In the genomic region with DNA sequence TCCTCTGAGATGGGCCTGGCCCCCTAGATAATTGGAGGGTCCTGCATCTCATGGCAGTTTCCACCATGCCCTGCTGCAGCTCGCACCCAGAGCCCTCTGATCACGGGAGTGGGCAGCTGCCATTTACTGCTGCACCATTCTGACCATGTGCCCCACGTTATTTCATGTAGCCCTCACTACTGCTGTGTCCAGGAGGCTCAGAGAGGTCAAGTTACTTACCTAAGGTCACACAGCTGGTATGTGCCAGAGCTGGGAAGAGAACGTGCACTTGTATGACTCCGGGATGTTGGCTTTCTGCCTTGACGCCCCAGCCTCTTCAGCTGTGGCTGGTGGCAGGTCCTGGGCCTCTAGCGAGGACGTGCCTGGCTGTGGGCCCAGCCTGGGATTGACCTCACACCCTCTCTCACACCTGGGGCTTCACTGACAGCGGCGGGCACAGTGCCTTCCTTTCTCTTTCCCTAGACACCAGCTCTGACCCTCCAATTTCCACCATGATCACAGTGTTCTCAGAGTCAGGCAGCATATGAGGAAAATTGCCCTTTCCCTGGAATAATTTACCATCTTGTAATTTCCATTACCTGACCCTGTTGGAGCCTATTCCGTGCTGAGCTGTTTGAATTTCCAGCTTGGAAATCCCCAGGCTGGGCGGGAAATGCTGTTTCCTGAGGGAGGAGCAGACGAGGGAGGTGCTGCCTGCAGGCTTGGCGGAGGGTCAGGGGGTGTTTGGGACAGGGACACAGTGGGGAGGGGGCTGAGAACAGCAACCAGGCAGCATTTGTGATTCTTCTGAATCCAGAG, we compare ENCODE assay signal across 13 cellular contexts. TPM values are rescaled to one million over a fixed set of nuclear protein-coding genes. Genes with fewer than 3 reads are reported as not detected.
A peak's percentile ranks its signal among the peaks of the same experiment; 100 is the strongest.
DNase-seq lines count a peak whose midpoint lies in the region; ATAC-seq, FAIRE-seq and TF ChIP-seq lines count a peak whose summit lies in the region.
"Had no signal": no experiment of that assay in that cellular context is flagged by ENCODE, and none has a peak within 500 bp of the region (broad histone marks: within the 10 kb centered on the region; RNA-seq: fewer than 3 reads in every experiment).

No MANE protein-coding gene starts in this region.

- intact Hi-C loops in heart right ventricle (cut with DNase I): no loop called here

- H3K36me3 ChIP-seq in RWPE2 (ENCODE audit: low read depth) (no peaks in the 10 kb centered on the region), heart right ventricle (no peaks in the 10 kb centered on the region)
- H3K36me3 ChIP-seq: ascending aorta had no signal

- H3K27me3 Mint-ChIP-seq in nephron (ENCODE audit: low read depth): peaks cover 9% of the 10 kb centered on the region

- H3K4me1 ChIP-seq in A549 (no peaks in the 10 kb centered on the region), RWPE2 (ENCODE audit: insufficient read depth, poor library complexity, severe bottlenecking) (no peaks in the 10 kb centered on the region), heart right ventricle (peaks cover 8 to 38% (median 20%) of the 10 kb centered on the region in 9 donors)
- H3K4me1 ChIP-seq: ascending aorta had no signal

- H3K36me3 Mint-ChIP-seq in nephron (ENCODE audit: low read depth): peaks cover 5% of the 10 kb centered on the region

- TF ChIP-seq POLR2A in A549 (IDR thresholded peaks at IDR 0.05; ENCODE audit: low read length): no peak

- no peak overlapping the region for H3K4me2 ChIP-seq in A549

- TF ChIP-seq CTCF in A549 (IDR thresholded peaks at IDR 0.05): no peak
- no peak for TF ChIP-seq CTCF in RWPE2 (IDR thresholded peaks at IDR 0.05; ENCODE audit: poor library complexity, severe bottlenecking)
- TF ChIP-seq CTCF in heart right ventricle (IDR thresholded peaks at IDR 0.05): no peak
- no peak for TF ChIP-seq CTCF in nephron (IDR thresholded peaks at IDR 0.05; ENCODE audit: unreplicated experiment in 3 of 3)

- DNase-seq in A549 (ENCODE audit: low read depth in 1 of 2, low spot score in 1 of 2) (no peak), RWPE2 (ENCODE audit: low spot score) (no peak), heart right ventricle (peak; percentile 33 to 59), NCI-H2107 treated with DMSO at 0.1 percent for 48 hours (lab: John Stamatoyannopoulos, UW; ENCODE audit: unreplicated experiment) (no peak), NCI-H187 (lab: John Stamatoyannopoulos, UW) (no peak), T1000 (lab: John Stamatoyannopoulos, UW) (no peak)
- DNase-seq: activated CD4-positive, CD25-positive, alpha-beta regulatory T cell; DMS 273 treated with DMSO at 0.1 percent for 48 hours; occipital lobe had no signal

- H3K4me3 Mint-ChIP-seq in nephron: peak overlapping the region in 2 of 3 experiments; percentile 20 to 36

- H3K4me1 Mint-ChIP-seq in nephron: peaks cover 58% of the 10 kb centered on the region

- WGBS in A549 (ENCODE audit: missing lambda C conversion rate): 49% methylated on average over 14 of the region's 14 CpGs
- 35% methylated on average over 14 of the region's 14 CpGs for WGBS in heart right ventricle, 2 donors

- CTCF ChIA-PET in A549 (lab: Yijun Ruan, JAX): interaction anchor here (0.8 to 3.1 kb wide), 5 partner anchors 9 to 581 kb away, joined by 3 to 11 read pairs (median 3); no protein-coding TSS in a partner anchor

- H3K9me3 ChIP-seq in A549: no peaks in the 10 kb centered on the region
- no peaks in the 10 kb centered on the region for H3K9me3 ChIP-seq in RWPE2 (ENCODE audit: severe bottlenecking)
- no peaks in the 10 kb centered on the region for H3K9me3 ChIP-seq in heart right ventricle
- H3K9me3 ChIP-seq: ascending aorta had no signal

- TF ChIP-seq RAD21 in A549 (conservative IDR thresholded peaks at IDR 0.05 in 1 of 2, IDR thresholded peaks at IDR 0.05 in 1 of 2): no peak

- POLR2A ChIA-PET in A549 (lab: Yijun Ruan, JAX): no interaction called here

- peaks cover 3% of the 10 kb centered on the region for H3K9me3 Mint-ChIP-seq in nephron

- peak overlapping the region; percentile 98 to 99 (median 99) for H3K27ac Mint-ChIP-seq in nephron

- H3K27me3 ChIP-seq in RWPE2 (ENCODE audit: insufficient read depth, poor library complexity, severe bottlenecking) (peaks cover 4% of the 10 kb centered on the region), heart right ventricle (peaks cover 0 to 32% (median 6%) of the 10 kb centered on the region in 7 donors)
- H3K27me3 ChIP-seq: ascending aorta had no signal

- no peak for TF ChIP-seq EP300 in A549 (IDR thresholded peaks at IDR 0.05)

- ATAC-seq in A549: peak in 1 of 2 experiments; percentile 4; a peak in 3 of 6 replicates
- peak; percentile 40; the same call in 1 of the 3 replicates for ATAC-seq in RWPE2 (ENCODE audit: low read depth)
- ATAC-seq in heart right ventricle: peak; percentile 55 to 91 (median 78)
- no peak for ATAC-seq in HG03097 (IDR thresholded peaks at IDR 0.05; ENCODE audit: low FRiP score, unreplicated experiment)

- no peak for FAIRE-seq in A549 (lab: Jason Lieb, UNC)
- FAIRE-seq: GM12892 had no signal

- H3K27ac ChIP-seq in A549: peak overlapping the region in 1 of 2 experiments; percentile 53; a peak in 2 of 6 replicates
- H3K27ac ChIP-seq in RWPE2 (ENCODE audit: poor library complexity, severe bottlenecking): no peak overlapping the region
- H3K27ac ChIP-seq in heart right ventricle: peak overlapping the region in 8 of 10 donors; percentile 22 to 79 (median 70)
- H3K27ac ChIP-seq: ascending aorta had no signal

- no peak overlapping the region for H3K4me3 ChIP-seq in A549
- no peak overlapping the region for H3K4me3 ChIP-seq in RWPE2 (ENCODE audit: severe bottlenecking)
- H3K4me3 ChIP-seq in heart right ventricle: peak overlapping the region in 7 of 10 donors; percentile 14 to 38 (median 26)
- H3K4me3 ChIP-seq: ascending aorta had no signal

TF ChIP-seq in A549, 52 proteins besides CTCF, POLR2A, EP300 and RAD21:
- no peak for TF ChIP-seq CHD2 (IDR thresholded peaks at IDR 0.05; ENCODE audit: low read length, partially characterized antibody)
- peak; percentile 55 for TF ChIP-seq ZFP36 (IDR thresholded peaks at IDR 0.05; ENCODE audit: borderline replicate concordance, partially characterized antibody)
- no peak for TF ChIP-seq BCL3 (IDR thresholded peaks at IDR 0.05)
- no peak for TF ChIP-seq HOXB13 (CRISPR knock-in tag; IDR thresholded peaks at IDR 0.05; ENCODE audit: low read depth)
- TF ChIP-seq POLR2AphosphoS2 (conservative IDR thresholded peaks at IDR 0.05; ENCODE audit: low read length): no peak
- no peak for TF ChIP-seq ZNF302 (CRISPR knock-in tag; IDR thresholded peaks at IDR 0.05)
- no peak for TF ChIP-seq NR3C1 (IDR thresholded peaks at IDR 0.05)
TF ChIP-seq in A549: peak in this region for 1.

RNA-seq across cellular contexts. Expression of gene DOC2B, which starts 18.6 kb away (rescaled TPM):
- polyA plus RNA-seq in A549 (2011; rRNA removed) (1.6 and 2.0 TPM in 2 replicates), A549 (2017; fragmentation: RNase III; extraction: RNeasy Plus Mini Kit Qiagen cat#74134 plus additional on column Dnase treatment) (0.27 to 0.30 TPM (median 0.28 TPM) in 3 replicates), heart right ventricle (1 to 10 TPM; 2.5 to 4.9 TPM)
- 1.2 and 1.3 TPM in 2 replicates for polyA plus RNA-seq in A549 (2012; cell fraction: cytosol; rRNA removed)
- polyA plus RNA-seq in A549 (2012; cell fraction: nucleus; rRNA removed): 1.5 TPM in 2 replicates
- 2.7 and 5.4 TPM in 2 replicates for polyA minus RNA-seq in A549 (2011; rRNA and poly(A)+ RNA removed)
- total RNA-seq in heart right ventricle: 10 to 100 TPM in 1 of 10 donors, 1 to 10 TPM in 9; 2.6 to 13.0 (median 4.6) TPM

Comparison
In these comparisons a context has a peak if more than half of its experiments do, and no peak if none do; other contexts are left out.
1. DNase-seq: peak in heart right ventricle (2 of 2); none in A549 (0 of 2), RWPE2 (single experiment), NCI-H2107 treated with DMSO at 0.1 percent for 48 hours (single experiment), NCI-H187 (0 of 2) and T1000 (single experiment).
2. H3K4me3 ChIP-seq: peak in heart right ventricle (7 of 10); none in A549 (single experiment) and RWPE2 (single experiment).